ENCODE assay signal across 1 cellular context in genomic region chrX:125326599-125326998, GRCh38.
TF ChIP-seq lines count a peak whose summit lies in the region.

No MANE protein-coding gene starts in this region.

TF ChIP-seq in IMR-90, 13 proteins besides CTCF, POLR2A, EP300 and RAD21 (continued from another document):
- TF ChIP-seq, protein P1, sequence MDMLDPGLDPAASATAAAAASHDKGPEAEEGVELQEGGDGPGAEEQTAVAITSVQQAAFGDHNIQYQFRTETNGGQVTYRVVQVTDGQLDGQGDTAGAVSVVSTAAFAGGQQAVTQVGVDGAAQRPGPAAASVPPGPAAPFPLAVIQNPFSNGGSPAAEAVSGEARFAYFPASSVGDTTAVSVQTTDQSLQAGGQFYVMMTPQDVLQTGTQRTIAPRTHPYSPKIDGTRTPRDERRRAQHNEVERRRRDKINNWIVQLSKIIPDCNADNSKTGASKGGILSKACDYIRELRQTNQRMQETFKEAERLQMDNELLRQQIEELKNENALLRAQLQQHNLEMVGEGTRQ (IDR thresholded peaks at IDR 0.05; ENCODE audit: low read depth, low read length), result no peak
- no peak for TF ChIP-seq CHD1 (IDR thresholded peaks at IDR 0.05; ENCODE audit: low read depth, low read length)
- TF ChIP-seq RFX5 (IDR thresholded peaks at IDR 0.05; ENCODE audit: low read depth, low read length), result no peak
- TF ChIP-seq BHLHE40 (IDR thresholded peaks at IDR 0.05; ENCODE audit: low read depth, low read length), result no peak
- no peak for TF ChIP-seq MAFK (IDR thresholded peaks at IDR 0.05; ENCODE audit: low read depth, low read length)
